ENCODE assay signal across 25 cellular contexts in the genomic region with DNA sequence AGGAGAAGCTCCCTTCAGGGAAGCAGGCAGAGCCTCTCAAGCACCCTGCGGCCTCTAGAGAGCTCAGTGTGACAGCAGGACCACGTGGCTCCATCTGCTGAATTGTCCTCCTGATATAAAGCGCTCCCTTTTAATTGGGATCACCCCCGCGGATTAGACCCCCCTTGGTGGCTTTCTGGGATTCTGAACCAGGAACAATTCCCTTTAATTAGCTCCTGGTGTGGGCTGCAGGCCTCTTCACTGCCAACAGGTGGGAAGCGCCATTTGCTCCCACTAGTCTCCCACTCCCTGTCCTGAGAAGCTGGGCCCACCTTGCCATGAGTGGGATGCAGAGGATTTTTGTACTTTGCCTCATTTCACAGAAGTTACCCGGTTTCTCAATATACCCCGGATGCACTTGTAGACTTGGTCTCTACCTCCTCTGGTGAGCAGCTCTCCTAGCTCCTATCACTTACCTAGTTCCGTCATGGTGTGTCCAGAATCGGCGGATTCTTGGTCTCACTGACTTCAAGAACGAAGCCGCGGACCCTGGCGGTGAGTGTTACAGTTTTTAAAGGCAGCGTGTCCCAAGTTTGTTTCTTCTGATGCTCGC. TPM values are rescaled to one million over a fixed set of nuclear protein-coding genes. Genes with fewer than 3 reads are reported as not detected.
DNase-seq lines count a peak whose midpoint lies in the region; ATAC-seq, FAIRE-seq and TF ChIP-seq lines count a peak whose summit lies in the region.
"Had no signal": no experiment of that assay in that cellular context is flagged by ENCODE, and none has a peak within 500 bp of the region (broad histone marks: within the 10 kb centered on the region; RNA-seq: fewer than 3 reads in every experiment).

No MANE protein-coding gene starts in this region.

- H3K23ac ChIP-seq in trophoblast cell (ENCODE audit: low read length) = no peak overlapping the region

- H2BK120ac ChIP-seq in trophoblast cell (ENCODE audit: insufficient read depth, low read length, poor library complexity) = no peak overlapping the region

- intact Hi-C loops in K562 (cut with micrococcal nuclease) = no loop called here
- intact Hi-C loops in naive thymus-derived CD4-positive, alpha-beta T cell (cut with micrococcal nuclease) = no loop called here

- no peak overlapping the region for H3K14ac ChIP-seq in trophoblast cell (ENCODE audit: low read length)

- H3K79me2 ChIP-seq in DND-41 (ENCODE audit: insufficient read depth, low read length) = no peaks in the 10 kb centered on the region
- H3K79me2 ChIP-seq in K562 (ENCODE audit: control insufficient read depth, insufficient read depth, low read length) = no peaks in the 10 kb centered on the region
- H3K79me2 ChIP-seq in trophoblast cell (ENCODE audit: control insufficient read depth, insufficient read depth, low read length, poor library complexity) = peaks cover 4% of the 10 kb centered on the region

- no peaks in the 10 kb centered on the region for H4K20me1 ChIP-seq in DND-41 (ENCODE audit: insufficient read depth, low read length)
- no peaks in the 10 kb centered on the region for H4K20me1 ChIP-seq in K562 (replicated peaks; ENCODE audit: control insufficient read depth, insufficient read depth, low read length)

- in situ Hi-C loops in K562 (cut with MboI) = loop anchor here (10.0 kb wide), 1 partner anchor 902 kb away; no protein-coding TSS in a partner anchor

- peaks cover 0 to 10% (median 6%) of the 10 kb centered on the region in 5 donors for H3K27me3 Mint-ChIP-seq in naive thymus-derived CD4-positive, alpha-beta T cell

- no peak overlapping the region for H3K18ac ChIP-seq in trophoblast cell (ENCODE audit: low read length)

- CTCF ChIA-PET in K562 (lab: Yijun Ruan, JAX; ENCODE audit: low intra/inter-chr PET ratio) = no interaction called here
- CTCF ChIA-PET in naive thymus-derived CD4-positive, alpha-beta T cell (lab: Charles Lee) = no interaction called here

- H3K36me3 ChIP-seq in DND-41 (ENCODE audit: insufficient read depth, low read length) (no peaks in the 10 kb centered on the region), K562 (ENCODE audit: control insufficient read depth, insufficient read depth, low read length) (no peaks in the 10 kb centered on the region), trophoblast cell (ENCODE audit: control insufficient read depth in 1 of 2, insufficient read depth in 2 of 2, low read length in 2 of 2) (no peaks in the 10 kb centered on the region)
- H3K36me3 ChIP-seq in naive thymus-derived CD4-positive, alpha-beta T cell (ENCODE audit: control insufficient read depth in 2 of 3, insufficient read depth in 3 of 3, low read length in 3 of 3) = no peaks in the 10 kb centered on the region

- no peak overlapping the region for H3K4ac ChIP-seq in trophoblast cell (ENCODE audit: low read depth, low read length)

- H3K9me1 ChIP-seq in K562 (ENCODE audit: control insufficient read depth, insufficient read depth, low read length) = no peaks in the 10 kb centered on the region

- TF ChIP-seq RAD21 in K562 (CRISPR knock-in tag; conservative IDR thresholded peaks at IDR 0.05 in 1 of 2, IDR thresholded peaks at IDR 0.05 in 1 of 2) = no peak

- TF ChIP-seq CTCF in DND-41 (IDR thresholded peaks at IDR 0.05; ENCODE audit: borderline replicate concordance, extremely low read depth, low read length, poor library complexity, severe bottlenecking) (no peak), K562 (IDR thresholded peaks at IDR 0.05 in 2 of 3, conservative IDR thresholded peaks at IDR 0.05 in 1 of 3; ENCODE audit: insufficient read depth in 2 of 3, low read depth in 1 of 3, low read length in 3 of 3) (no peak)

- BruUV-seq in K562 (replicated peaks; lab: Mats Ljungman, UMichigan) = no TSS peak

- no peak overlapping the region for H2BK5ac ChIP-seq in trophoblast cell (ENCODE audit: low read depth, low read length, poor library complexity)

- no peaks in the 10 kb centered on the region for H3K9me3 ChIP-seq in DND-41 (ENCODE audit: insufficient read depth, low read length, severe bottlenecking)
- H3K9me3 ChIP-seq in K562 (replicated peaks; ENCODE audit: control insufficient read depth, insufficient read depth, low read depth, low read length) = no peaks in the 10 kb centered on the region
- peaks cover 2% of the 10 kb centered on the region for H3K9me3 ChIP-seq in trophoblast cell (ENCODE audit: insufficient read depth, low read depth, low read length)
- no peaks in the 10 kb centered on the region for H3K9me3 ChIP-seq in naive thymus-derived CD4-positive, alpha-beta T cell (ENCODE audit: control insufficient read depth in 2 of 3, low read length in 3 of 3)

- H3K4me1 ChIP-seq in DND-41 (ENCODE audit: insufficient read depth, low read length) = peaks cover 74% of the 10 kb centered on the region
- no peaks in the 10 kb centered on the region; a peak in 2 of 5 replicates for H3K4me1 ChIP-seq in K562 (replicated peaks in 1 of 2; ENCODE audit: control insufficient read depth in 2 of 2, insufficient read depth in 2 of 2, low read length in 2 of 2)
- peaks cover 5 to 10% of the 10 kb centered on the region in 2 experiments for H3K4me1 ChIP-seq in trophoblast cell (ENCODE audit: control insufficient read depth in 1 of 2, insufficient read depth in 2 of 2, low read length in 2 of 2)
- H3K4me1 ChIP-seq in naive thymus-derived CD4-positive, alpha-beta T cell (ENCODE audit: control insufficient read depth in 2 of 2, insufficient read depth in 2 of 2, low read length in 2 of 2) = no peaks in the 10 kb centered on the region

- TF ChIP-seq EP300 in K562 (IDR thresholded peaks at IDR 0.05; ENCODE audit: low read length) = no peak

- H2AFZ ChIP-seq in DND-41 (ENCODE audit: low read depth, low read length) (no peak overlapping the region), K562 (ENCODE audit: low read depth, low read length) (peak overlapping the region; percentile 9; the same call in 1 of the 2 replicates), trophoblast cell (ENCODE audit: insufficient read depth, low read length, poor library complexity) (no peak overlapping the region)

- 15% methylated on average over 17 of the region's 17 CpGs for WGBS in K562 (ENCODE audit: insufficient coverage, low coverage, missing lambda C conversion rate)
- no CpG with 5 or more reads among the region's 17 CpGs for WGBS in trophoblast cell (ENCODE audit: extremely low coverage, insufficient coverage, insufficient read length)

- H4K91ac ChIP-seq in trophoblast cell (ENCODE audit: low read depth, low read length) = no peak overlapping the region

- H3K27ac Mint-ChIP-seq in naive thymus-derived CD4-positive, alpha-beta T cell = peak overlapping the region in 1 of 9 donors; percentile 41
- H3K27ac Mint-ChIP-seq: CD8-positive, alpha-beta T cell; T-cell had no signal

- H3K27ac ChIP-seq in DND-41 (ENCODE audit: low read length) (peak overlapping the region; percentile 32; the same call in 1 of the 2 replicates), K562 (ENCODE audit: extremely low read depth, low read depth, low read length) (no peak overlapping the region), trophoblast cell (ENCODE audit: low read depth, low read length) (no peak overlapping the region)
- H3K27ac ChIP-seq in naive thymus-derived CD4-positive, alpha-beta T cell (ENCODE audit: low read depth, low read length) = no peak overlapping the region
- H3K27ac ChIP-seq: C4-2B, HL-60 had no signal

- DNase-seq in DND-41 (no peak), NCI-H524 (lab: John Stamatoyannopoulos, UW) (peak; percentile 97 to 99), K562 (ENCODE audit: extremely low read depth in 1 of 4, low spot score in 3 of 4) (no peak), trophoblast cell (no peak), MV-4-11 (lab: John Stamatoyannopoulos, UW) (no peak), NOMO-1 treated with dmso at 0.1 percent for 144 hours (lab: John Stamatoyannopoulos, UW; ENCODE audit: unreplicated experiment) (no peak)
- DNase-seq in naive thymus-derived CD4-positive, alpha-beta T cell = no peak
- DNase-seq: CD8-positive, alpha-beta T cell; DMS79 treated with DMSO at 0.1 percent for 48 hours; Kasumi-1; NCI-H1105; NCI-H2029; NCI-H2227 treated with DMSO at 0.1 percent for 48 hours; PC-3; Right ventricle myocardium superior; RPMI8226; T-cell had no signal

- no peak overlapping the region for H4K8ac ChIP-seq in trophoblast cell (ENCODE audit: low read depth, low read length)

- peaks cover 0 to 12% (median 3%) of the 10 kb centered on the region in 7 donors for H3K4me1 Mint-ChIP-seq in naive thymus-derived CD4-positive, alpha-beta T cell

- H3K27me3 ChIP-seq in DND-41 (ENCODE audit: insufficient read depth, low read length, poor library complexity) (no peaks in the 10 kb centered on the region), K562 (ENCODE audit: control insufficient read depth in 2 of 2, insufficient read depth in 2 of 2, low read length in 2 of 2) (peaks cover 9 to 26% of the 10 kb centered on the region in 2 experiments; a peak in 4 of 5 replicates), trophoblast cell (ENCODE audit: insufficient read depth, low read length) (no peaks in the 10 kb centered on the region)
- no peaks in the 10 kb centered on the region for H3K27me3 ChIP-seq in naive thymus-derived CD4-positive, alpha-beta T cell (ENCODE audit: control insufficient read depth in 2 of 2, insufficient read depth in 2 of 2, low read length in 2 of 2)

- H3K9me3 Mint-ChIP-seq in naive thymus-derived CD4-positive, alpha-beta T cell = peaks cover 0 to 1% (median 0%) of the 10 kb centered on the region in 11 donors
- H3K9me3 Mint-ChIP-seq: CD8-positive, alpha-beta T cell; T-cell had no signal

- no peak overlapping the region for H2BK12ac ChIP-seq in trophoblast cell (ENCODE audit: low read length)

- H3K9ac ChIP-seq in DND-41 (ENCODE audit: low read depth, low read length) (0 out of 2 replicates have a peak overlapping the region, but pooled peaks have one; percentile 1), K562 (ENCODE audit: insufficient read depth in 1 of 2, low read depth in 2 of 2, low read length in 2 of 2) (no peak overlapping the region), trophoblast cell (ENCODE audit: low read length) (no peak overlapping the region)

- H4K12ac ChIP-seq in trophoblast cell (ENCODE audit: low read depth, low read length) = no peak overlapping the region

- H3K4me3 ChIP-seq in DND-41 (ENCODE audit: low read depth in 1 of 2, low read length in 2 of 2) (no peak overlapping the region), K562 (no peak overlapping the region), trophoblast cell (ENCODE audit: low read depth, low read length) (peak overlapping the region; percentile 49)
- H3K4me3 ChIP-seq in naive thymus-derived CD4-positive, alpha-beta T cell (ENCODE audit: low read length) = no peak overlapping the region

- ATAC-seq in DND-41 (ENCODE audit: insufficient read depth, low read depth) (no peak), K562 (peak; percentile 31; the same call in 2 of the 3 replicates)
- ATAC-seq in naive thymus-derived CD4-positive, alpha-beta T cell = no peak
- ATAC-seq: CD8-positive, alpha-beta T cell; PC-3; T-cell had no signal

- no peak overlapping the region for H3K4me3 Mint-ChIP-seq in naive thymus-derived CD4-positive, alpha-beta T cell
- H3K4me3 Mint-ChIP-seq: CD8-positive, alpha-beta T cell; T-cell had no signal

- POLR2A ChIA-PET in K562 (lab: Yijun Ruan, JAX) = no interaction called here
- POLR2A ChIA-PET in naive thymus-derived CD4-positive, alpha-beta T cell (lab: Charles Lee) = no interaction called here

- no peak for FAIRE-seq in K562 (lab: Jason Lieb, UNC)
- FAIRE-seq: GM12892, H54 had no signal

- H3K79me1 ChIP-seq in trophoblast cell (ENCODE audit: low read length) = peaks cover 5% of the 10 kb centered on the region

- H3K4me2 ChIP-seq in DND-41 (ENCODE audit: insufficient read depth, low read length) = no peak overlapping the region
- peak overlapping the region; percentile 46; the same call in 1 of the 2 replicates for H3K4me2 ChIP-seq in K562 (ENCODE audit: insufficient read depth, low read length)
- H3K4me2 ChIP-seq in trophoblast cell (ENCODE audit: low read length) = no peak overlapping the region

- no peaks in the 10 kb centered on the region for H3K36me3 Mint-ChIP-seq in naive thymus-derived CD4-positive, alpha-beta T cell
- H3K36me3 Mint-ChIP-seq: CD8-positive, alpha-beta T cell; T-cell had no signal

- TF ChIP-seq POLR2A in K562 (conservative IDR thresholded peaks at IDR 0.05) = no peak

- no peak overlapping the region for H2AK5ac ChIP-seq in trophoblast cell (ENCODE audit: low read length)

RNA-seq across cellular contexts. Expression of gene PGPEP1L, which starts 0.6 kb away (rescaled TPM):
- total RNA-seq in K562 (2011; cell fraction: chromatin; rRNA removed; ENCODE audit: low replicate concordance) = 0.21 and 0.28 TPM in 2 replicates
- total RNA-seq in K562 (2011; cell fraction: nucleolus; rRNA removed) = 0.39 and 0.50 TPM in 2 replicates
- total RNA-seq in K562 (2011; cell fraction: nucleoplasm; rRNA removed) = 0.37 TPM in 1 of 2 replicates, not detected in the other
- total RNA-seq in K562 (2014; rRNA removed) (not detected in 2 replicates), K562 (2014; rRNA removed; fragmentation: Illumina TruSeq; extraction: Trizol) (0.07 TPM in 1 of 2 replicates, not detected in the other), K562 (2015; rRNA removed; fragmentation: Illumina TruSeq; extraction: Trizol) (not detected in 2 replicates), K562 (2021) (not detected in 2 replicates)
- polyA plus RNA-seq in K562 (2011; rRNA removed) (0.07 and 0.11 TPM in 2 replicates), K562 (2014; fragmentation: Illumina TruSeq; extraction: Trizol) (0.15 TPM in 1 of 2 replicates, not detected in the other), K562 (2014; fragmentation: Nextera tagmentation; extraction: Ambion mirVana) (not detected), K562 (2014; rRNA removed) (0.17 and 0.88 TPM in 2 replicates)
- 0.15 TPM in 1 of 2 replicates, not detected in the other for polyA plus RNA-seq in K562 (2011; cell fraction: cytosol; rRNA removed)
- 0.47 TPM in 1 of 2 replicates, not detected in the other for polyA plus RNA-seq in K562 (2011; cell fraction: nucleus; rRNA removed)
- polyA plus RNA-seq in K562 (2012) = 0.25 TPM in 1 of 2 replicates, not detected in the other
- not detected in 2 replicates for polyA minus RNA-seq in K562 (2011; rRNA and poly(A)+ RNA removed)
- not detected in 2 replicates for polyA minus RNA-seq in K562 (2011; cell fraction: cytosol; rRNA and poly(A)+ RNA removed)
- polyA minus RNA-seq in K562 (2011; cell fraction: nucleus; rRNA and poly(A)+ RNA removed) = 0.22 and 0.27 TPM in 2 replicates
- 0.04 and 0.06 TPM in 2 replicates for polyA plus RNA-seq in trophoblast cell (2013)
- not detected for total RNA-seq in naive thymus-derived CD4-positive, alpha-beta T cell
- polyA plus RNA-seq in naive thymus-derived CD4-positive, alpha-beta T cell = not detected
- total RNA-seq: A673; CD8-positive, alpha-beta T cell; M059J; NCI-H460; PC-3; SK-MEL-5; T-cell had no signal

Comparison
In these comparisons a context has a peak if more than half of its experiments do, and no peak if none do; other contexts are left out.
1. DNase-seq: peak in NCI-H524 (2 of 2); none in DND-41 (single experiment), K562 (0 of 4), trophoblast cell (0 of 2), naive thymus-derived CD4-positive, alpha-beta T cell (0 of 9), MV-4-11 (single experiment) and NOMO-1 treated with dmso at 0.1 percent for 144 hours (single experiment).